In the genomic region with DNA sequence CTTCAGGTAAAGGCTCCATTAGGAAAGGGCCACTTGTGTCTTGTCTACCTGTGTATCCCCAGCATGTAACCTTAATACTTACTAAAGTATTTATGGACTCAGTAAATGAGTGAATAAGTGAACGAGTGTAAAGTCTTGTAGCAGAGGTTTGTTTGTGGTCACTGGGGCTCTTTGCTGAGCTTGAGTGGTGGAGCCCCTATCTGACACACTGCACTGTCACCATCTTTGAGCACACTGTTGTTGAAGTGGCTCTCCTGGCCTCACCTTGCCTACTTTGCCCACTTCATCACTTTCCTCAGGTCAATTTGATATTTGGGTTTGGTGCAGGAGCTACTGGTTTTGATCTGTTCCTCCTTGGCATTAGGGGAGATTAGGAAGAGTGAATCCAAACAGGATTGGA, we compare ENCODE assay signal across 33 cellular contexts.
"Had no signal": no experiment of that assay in that cellular context is flagged by ENCODE, and none has a peak within 500 bp of the region (broad histone marks: within the 10 kb centered on the region; RNA-seq: fewer than 3 reads in every experiment).

No MANE protein-coding gene starts in this region.

- H3K27me3 ChIP-seq: ascending aorta, breast epithelium, cardiac muscle cell, colonic mucosa, esophagus squamous epithelium, gastroesophageal sphincter, heart right ventricle had no signal

- DNase-seq: activated B cell treated with CpG ODN at 0.5 μM for 24 hours; activated CD4-positive, alpha-beta memory T cell treated with anti-CD3 and anti-CD28 coated beads for 36 hours; activated CD4-positive, alpha-beta T cell treated with anti-CD3 and anti-CD28 coated beads for 48 hours; activated CD8-positive, alpha-beta memory T cell treated with anti-CD3 and anti-CD28 coated beads, Interleukin-2, amount 10 ng/mL, durations not matched to agents 7 days and 5 days; activated CD8-positive, alpha-beta memory T cell treated with anti-CD3 and anti-CD28 coated beads, Interleukin-2, amount 50 U/mL, for 4 hours; activated CD8-positive, alpha-beta T cell treated with anti-CD3 and anti-CD28 coated beads, Interleukin-2, amount 10 ng/mL, durations not matched to agents 7 days and 5 days; activated gamma-delta T cell; activated naive CD4-positive, alpha-beta T cell; activated naive CD4-positive, alpha-beta T cell treated with anti-CD3 and anti-CD28 coated beads, Interleukin-2, amount 10 ng/mL, durations not matched to agents 7 days and 5 days; activated naive CD8-positive, alpha-beta T cell treated with anti-CD3 and anti-CD28 coated beads, Interleukin-2, amount 10 ng/mL, durations not matched to agents 7 days and 5 days; activated T-cell treated with anti-CD3 and anti-CD28 coated beads, Interleukin-2, amount 50 U/mL, for 1 hour; activated T-cell treated with anti-CD3 and anti-CD28 coated beads, Interleukin-2, amount 50 U/mL, for 48 hours; central memory CD4-positive, alpha-beta T cell; cerebellar nuclear complex; colonic mucosa; effector CD8-positive, alpha-beta T cell; esophagus squamous epithelium; heart right ventricle; T-helper 17 cell; T1000; WERI-Rb-1 had no signal

- ATAC-seq: activated CD4-positive, CD25-positive, alpha-beta regulatory T cell treated with anti-CD3 and anti-CD28 coated beads, Interleukin-2, amount 50 U/mL, for 24 hours; activated CD8-positive, alpha-beta memory T cell treated with anti-CD3 and anti-CD28 coated beads, Interleukin-2, amount 10 ng/mL, durations not matched to agents 7 days and 5 days; activated CD8-positive, alpha-beta T cell treated with anti-CD3 and anti-CD28 coated beads, Interleukin-2, amount 10 ng/mL, durations not matched to agents 7 days and 5 days; activated naive CD4-positive, alpha-beta T cell treated with anti-CD3 and anti-CD28 coated beads, Interleukin-2, amount 50 U/mL, for 72 hours; gastroesophageal sphincter; heart right ventricle; T-helper 17 cell had no signal

- H3K9me3 Mint-ChIP-seq: activated B cell treated with CpG ODN at 0.5 μM for 24 hours; activated CD4-positive, alpha-beta memory T cell treated with anti-CD3 and anti-CD28 coated beads for 36 hours; activated naive CD4-positive, alpha-beta T cell treated with anti-CD3 and anti-CD28 coated beads, Interleukin-2, amount 10 ng/mL, durations not matched to agents 7 days and 5 days; activated naive CD4-positive, alpha-beta T cell treated with anti-CD3 and anti-CD28 coated beads, Interleukin-2, amount 50 U/mL, for 72 hours; activated naive CD8-positive, alpha-beta T cell treated with anti-CD3 and anti-CD28 coated beads, Interleukin-2, amount 10 ng/mL, durations not matched to agents 7 days and 5 days; activated T-helper 1 cell treated with anti-CD3 and anti-CD28 coated beads, Interleukin-12 subunit alpha, Interleukin-12 subunit beta, Interleukin-2, Interleukin-4 antibody, amounts not matched to agents 30 ng/mL and 10 ng/mL and 1 ng/mL, durations not matched to agents 14 hours and 24 hours and 36 hours; T-helper 2 cell treated with Interferon-gamma antibody and Interleukin-4, amounts not matched to agents 5 μg/mL and 100 μg/mL, for 36 hours had no signal

- H3K27me3 Mint-ChIP-seq: activated B cell treated with CpG ODN at 0.5 μM for 24 hours had no signal

- H3K4me1 Mint-ChIP-seq: activated naive CD4-positive, alpha-beta T cell treated with anti-CD3 and anti-CD28 coated beads, Interleukin-2, amount 10 ng/mL, durations not matched to agents 7 days and 5 days; activated naive CD8-positive, alpha-beta T cell treated with anti-CD3 and anti-CD28 coated beads, Interleukin-2, amount 10 ng/mL, durations not matched to agents 7 days and 5 days; T-helper 17 cell had no signal

- H3K4me3 ChIP-seq: ascending aorta, breast epithelium, cardiac muscle cell, colonic mucosa, esophagus squamous epithelium, gastroesophageal sphincter, heart right ventricle had no signal

- H3K36me3 Mint-ChIP-seq: activated CD4-positive, alpha-beta memory T cell treated with anti-CD3 and anti-CD28 coated beads for 36 hours; activated CD8-positive, alpha-beta memory T cell treated with anti-CD3 and anti-CD28 coated beads, Interleukin-2, amount 10 ng/mL, durations not matched to agents 7 days and 5 days; activated naive CD4-positive, alpha-beta T cell treated with anti-CD3 and anti-CD28 coated beads, Interleukin-2, amount 10 ng/mL, durations not matched to agents 7 days and 5 days; activated naive CD4-positive, alpha-beta T cell treated with anti-CD3 and anti-CD28 coated beads, Interleukin-2, amount 50 U/mL, for 72 hours; activated naive CD8-positive, alpha-beta T cell treated with anti-CD3 and anti-CD28 coated beads, Interleukin-2, amount 10 ng/mL, durations not matched to agents 7 days and 5 days; brain had no signal

- H3K27ac Mint-ChIP-seq: activated CD4-positive, alpha-beta memory T cell treated with anti-CD3 and anti-CD28 coated beads for 36 hours; activated CD8-positive, alpha-beta memory T cell treated with anti-CD3 and anti-CD28 coated beads, Interleukin-2, amount 10 ng/mL, durations not matched to agents 7 days and 5 days; activated CD8-positive, alpha-beta T cell treated with anti-CD3 and anti-CD28 coated beads, Interleukin-2, amount 10 ng/mL, durations not matched to agents 7 days and 5 days; activated naive CD4-positive, alpha-beta T cell treated with anti-CD3 and anti-CD28 coated beads, Interleukin-2, amount 10 ng/mL, durations not matched to agents 7 days and 5 days; activated naive CD4-positive, alpha-beta T cell treated with anti-CD3 and anti-CD28 coated beads, Interleukin-2, amount 50 U/mL, for 72 hours; activated naive CD8-positive, alpha-beta T cell treated with anti-CD3 and anti-CD28 coated beads, Interleukin-2, amount 10 ng/mL, durations not matched to agents 7 days and 5 days; activated T-helper 1 cell treated with anti-CD3 and anti-CD28 coated beads, Interleukin-12 subunit alpha, Interleukin-12 subunit beta, Interleukin-2, Interleukin-4 antibody, amounts not matched to agents 30 ng/mL and 10 ng/mL and 1 ng/mL, durations not matched to agents 14 hours and 24 hours and 36 hours; brain; T-helper 17 cell; T-helper 2 cell treated with Interferon-gamma antibody and Interleukin-4, amounts not matched to agents 5 μg/mL and 100 μg/mL, for 36 hours had no signal

- H3K4me3 Mint-ChIP-seq: activated B cell treated with CpG ODN at 0.5 μM for 24 hours; activated CD4-positive, alpha-beta memory T cell treated with anti-CD3 and anti-CD28 coated beads for 36 hours; activated CD8-positive, alpha-beta memory T cell treated with anti-CD3 and anti-CD28 coated beads, Interleukin-2, amount 10 ng/mL, durations not matched to agents 7 days and 5 days; activated CD8-positive, alpha-beta T cell treated with anti-CD3 and anti-CD28 coated beads, Interleukin-2, amount 10 ng/mL, durations not matched to agents 7 days and 5 days; activated naive CD4-positive, alpha-beta T cell treated with anti-CD3 and anti-CD28 coated beads, Interleukin-2, amount 10 ng/mL, durations not matched to agents 7 days and 5 days; activated naive CD8-positive, alpha-beta T cell treated with anti-CD3 and anti-CD28 coated beads, Interleukin-2, amount 10 ng/mL, durations not matched to agents 7 days and 5 days; activated T-helper 1 cell treated with anti-CD3 and anti-CD28 coated beads, Interleukin-12 subunit alpha, Interleukin-12 subunit beta, Interleukin-2, Interleukin-4 antibody, amounts not matched to agents 30 ng/mL and 10 ng/mL and 1 ng/mL, durations not matched to agents 14 hours and 24 hours and 36 hours; brain; T-helper 17 cell; T-helper 2 cell treated with Interferon-gamma antibody and Interleukin-4, amounts not matched to agents 5 μg/mL and 100 μg/mL, for 36 hours had no signal

- H3K36me3 ChIP-seq: ascending aorta, breast epithelium, cardiac muscle cell, colonic mucosa, esophagus squamous epithelium, gastroesophageal sphincter, heart right ventricle, WERI-Rb-1 had no signal

- H3K27ac ChIP-seq: ascending aorta, breast epithelium, cardiac muscle cell, colonic mucosa, epithelial cell of prostate, esophagus squamous epithelium, gastroesophageal sphincter, WERI-Rb-1 had no signal

- FAIRE-seq: endometrium, endothelial cell of umbilical vein had no signal

- H3K9me3 ChIP-seq: ascending aorta, breast epithelium, colonic mucosa, esophagus squamous epithelium, gastroesophageal sphincter, heart right ventricle had no signal

- H3K4me1 ChIP-seq: ascending aorta, breast epithelium, colonic mucosa, esophagus squamous epithelium, gastroesophageal sphincter had no signal
